32 cellular contexts compared by ENCODE assay signal in genomic region chr15:100189849-100190248, GRCh38.
DNase-seq lines count a peak whose midpoint lies in the region; ATAC-seq and TF ChIP-seq lines count a peak whose summit lies in the region.
"Had no signal": no experiment of that assay in that cellular context is flagged by ENCODE, and none has a peak within 500 bp of the region (broad histone marks: within the 10 kb centered on the region; RNA-seq: fewer than 3 reads in every experiment).

No MANE protein-coding gene starts in this region.

- peaks cover under 1% of the 10 kb centered on the region for H3K36me3 Mint-ChIP-seq in activated CD8-positive, alpha-beta memory T cell treated with anti-CD3 and anti-CD28 coated beads, Interleukin-2, amount 10 ng/mL, durations not matched to agents 7 days and 5 days
- no peaks in the 10 kb centered on the region for H3K36me3 Mint-ChIP-seq in endodermal cell (ENCODE audit: low read depth)
- no peaks in the 10 kb centered on the region for H3K36me3 Mint-ChIP-seq in CD14-positive monocyte
- H3K36me3 Mint-ChIP-seq: activated naive CD4-positive, alpha-beta T cell treated with anti-CD3 and anti-CD28 coated beads, Interleukin-2, amount 50 U/mL, for 72 hours; immature natural killer cell; naive B cell had no signal

- H3K27ac Mint-ChIP-seq in activated CD8-positive, alpha-beta memory T cell treated with anti-CD3 and anti-CD28 coated beads, Interleukin-2, amount 10 ng/mL, durations not matched to agents 7 days and 5 days, result no peak overlapping the region
- H3K27ac Mint-ChIP-seq in endodermal cell (no peak overlapping the region), CD14-positive monocyte (peak overlapping the region in 1 of 7 donors; percentile 2)
- H3K27ac Mint-ChIP-seq: activated naive CD4-positive, alpha-beta T cell treated with anti-CD3 and anti-CD28 coated beads, Interleukin-2, amount 50 U/mL, for 72 hours; activated T-helper 17 cell treated with anti-CD3 and anti-CD28 coated beads, Interleukin-2, amount 50 U/mL, for 72 hours; immature natural killer cell; naive B cell; progenitor cell of endocrine pancreas had no signal

- no peaks in the 10 kb centered on the region for H3K9me3 Mint-ChIP-seq in activated CD8-positive, alpha-beta memory T cell treated with anti-CD3 and anti-CD28 coated beads, Interleukin-2, amount 10 ng/mL, durations not matched to agents 7 days and 5 days (ENCODE audit: low read depth)
- H3K9me3 Mint-ChIP-seq in endodermal cell (no peaks in the 10 kb centered on the region), CD14-positive monocyte (peaks cover 2 to 15% (median 8%) of the 10 kb centered on the region in 7 donors)
- H3K9me3 Mint-ChIP-seq: activated naive CD4-positive, alpha-beta T cell treated with anti-CD3 and anti-CD28 coated beads, Interleukin-2, amount 50 U/mL, for 72 hours; activated T-helper 17 cell treated with anti-CD3 and anti-CD28 coated beads, Interleukin-2, amount 50 U/mL, for 72 hours had no signal

- no peak overlapping the region for H2BK120ac ChIP-seq in mesenchymal stem cell (ENCODE audit: low read depth, low read length)

- H3K18ac ChIP-seq in mesenchymal stem cell (ENCODE audit: low read depth in 1 of 2, low read length in 2 of 2), result no peak overlapping the region

- H3K36me3 ChIP-seq in endodermal cell (ENCODE audit: control insufficient read depth, insufficient read depth, low read length) (no peaks in the 10 kb centered on the region), spleen (no peaks in the 10 kb centered on the region), mesenchymal stem cell (ENCODE audit: control insufficient read depth in 1 of 2, insufficient read depth in 2 of 2, low read depth in 1 of 2, low read length in 2 of 2) (no peaks in the 10 kb centered on the region)
- H3K36me3 ChIP-seq: ascending aorta, gastroesophageal sphincter, left lung, neutrophil, thoracic aorta, uterus had no signal

- no peaks in the 10 kb centered on the region for H3K79me1 ChIP-seq in mesenchymal stem cell (replicated peaks; ENCODE audit: low read length, poor library complexity, severe bottlenecking)

- ATAC-seq in activated CD8-positive, alpha-beta memory T cell treated with anti-CD3 and anti-CD28 coated beads, Interleukin-2, amount 10 ng/mL, durations not matched to agents 7 days and 5 days, result no peak
- ATAC-seq: activated T-helper 17 cell treated with anti-CD3 and anti-CD28 coated beads, Interleukin-2, amount 50 U/mL, for 72 hours; gastroesophageal sphincter; left lung had no signal

- WGBS in endodermal cell (ENCODE audit: insufficient coverage in 1 of 2, insufficient read length in 1 of 2), 2 experiments, result 83 to 86% methylated on average over 4 of the region's 4 CpGs
- 81 to 89% (median 83%) methylated on average over 4 of the region's 4 CpGs for WGBS in spleen, 5 donors
- WGBS in mesenchymal stem cell, result 74% methylated on average over 4 of the region's 4 CpGs

- H3K4me1 ChIP-seq in endodermal cell (ENCODE audit: control insufficient read depth, insufficient read depth, low read length) (no peaks in the 10 kb centered on the region), spleen (no peaks in the 10 kb centered on the region), mesenchymal stem cell (ENCODE audit: control insufficient read depth, insufficient read depth, low read depth, low read length) (no peaks in the 10 kb centered on the region)
- H3K4me1 ChIP-seq: A549, ascending aorta, left lung, uterus had no signal

- H3K4ac ChIP-seq in mesenchymal stem cell (ENCODE audit: low read depth in 1 of 2, low read length in 2 of 2), result no peak overlapping the region

- H3K4me3 Mint-ChIP-seq in activated CD8-positive, alpha-beta memory T cell treated with anti-CD3 and anti-CD28 coated beads, Interleukin-2, amount 10 ng/mL, durations not matched to agents 7 days and 5 days, result no peak overlapping the region
- no peak overlapping the region for H3K4me3 Mint-ChIP-seq in endodermal cell
- no peak overlapping the region for H3K4me3 Mint-ChIP-seq in CD14-positive monocyte
- H3K4me3 Mint-ChIP-seq: activated T-helper 17 cell treated with anti-CD3 and anti-CD28 coated beads, Interleukin-2, amount 50 U/mL, for 72 hours; immature natural killer cell had no signal

- no peak overlapping the region for H4K91ac ChIP-seq in mesenchymal stem cell (ENCODE audit: low read length)

- H4K8ac ChIP-seq in mesenchymal stem cell (ENCODE audit: low read length), result no peak overlapping the region

- CTCF ChIA-PET in activated CD8-positive, alpha-beta memory T cell treated with anti-CD3 and anti-CD28 coated beads, Interleukin-2, amount 10 ng/mL, durations not matched to agents 7 days and 5 days (lab: Charles Lee), result no interaction called here

- H3K27me3 ChIP-seq in endodermal cell (ENCODE audit: control insufficient read depth, insufficient read depth, low read length, poor library complexity, severe bottlenecking), result no peaks in the 10 kb centered on the region
- no peaks in the 10 kb centered on the region for H3K27me3 ChIP-seq in spleen (replicated peaks in 1 of 7)
- peaks cover 0 to 3% of the 10 kb centered on the region in 2 experiments for H3K27me3 ChIP-seq in mesenchymal stem cell (ENCODE audit: control insufficient read depth in 1 of 2, insufficient read depth in 1 of 2, low read length in 2 of 2)
- H3K27me3 ChIP-seq: ascending aorta, gastroesophageal sphincter, left lung, neutrophil, uterus had no signal

- no peak overlapping the region for H2BK5ac ChIP-seq in mesenchymal stem cell (ENCODE audit: low read depth, low read length, poor library complexity, severe bottlenecking)

- H3K14ac ChIP-seq in mesenchymal stem cell (ENCODE audit: low read length in 2 of 2), result no peak overlapping the region

- no peak overlapping the region for H3K23ac ChIP-seq in mesenchymal stem cell (ENCODE audit: low read length in 2 of 2)

- no peaks in the 10 kb centered on the region for H3K4me1 Mint-ChIP-seq in activated CD8-positive, alpha-beta memory T cell treated with anti-CD3 and anti-CD28 coated beads, Interleukin-2, amount 10 ng/mL, durations not matched to agents 7 days and 5 days
- H3K4me1 Mint-ChIP-seq in endodermal cell (peaks cover 9% of the 10 kb centered on the region), CD14-positive monocyte (no peaks in the 10 kb centered on the region)
- H3K4me1 Mint-ChIP-seq: activated T-helper 17 cell treated with anti-CD3 and anti-CD28 coated beads, Interleukin-2, amount 50 U/mL, for 72 hours; immature natural killer cell had no signal

- DNase-seq in activated CD8-positive, alpha-beta memory T cell treated with anti-CD3 and anti-CD28 coated beads, Interleukin-2, amount 50 U/mL, for 48 hours, result peak; percentile 40
- DNase-seq in activated CD8-positive, alpha-beta memory T cell treated with anti-CD3 and anti-CD28 coated beads, Interleukin-2, amount 10 ng/mL, durations not matched to agents 7 days and 5 days, result no peak
- DNase-seq in NB4 (ENCODE audit: low read depth) (peak; percentile 40), endodermal cell (peak; percentile 13), spleen (peak; percentile 19), erythroblast (lab: John Stamatoyannopoulos, UW) (no peak), mesenchymal stem cell (no peak), CD14-positive monocyte (ENCODE audit: low spot score) (no peak)
- DNase-seq: activated CD4-positive, alpha-beta T cell treated with anti-CD3 and anti-CD28 coated beads for 48 hours; AML-193; dermis blood vessel endothelial cell; DMS153; GDM1; H7; hypothalamus; immature natural killer cell; left lung; naive B cell; NCI-H1092 treated with DMSO at 0.1 percent for 48 hours; NCI-H1930; NCI-H2227 treated with DMSO at 0.1 percent for 48 hours; SHP77; stimulated activated naive CD4-positive, alpha-beta T cell treated with Interleukin-2 at 50 U/mL for 16 hours; uterus had no signal

- no peak overlapping the region for H3K27ac ChIP-seq in endodermal cell (ENCODE audit: low read depth, low read length)
- no peak overlapping the region for H3K27ac ChIP-seq in spleen
- no peak overlapping the region for H3K27ac ChIP-seq in mesenchymal stem cell (ENCODE audit: low read length, poor library complexity, severe bottlenecking)
- H3K27ac ChIP-seq: A549, ascending aorta, gastroesophageal sphincter, left lung, neutrophil, thoracic aorta, uterus had no signal

- no peak overlapping the region for H3K9ac ChIP-seq in endodermal cell (ENCODE audit: extremely low read depth, low read length, poor library complexity, severe bottlenecking)
- no peak overlapping the region for H3K9ac ChIP-seq in mesenchymal stem cell (ENCODE audit: low read length)

- no peak overlapping the region for H3K4me3 ChIP-seq in NB4 (ENCODE audit: low read depth, low read length)
- no peak overlapping the region for H3K4me3 ChIP-seq in endodermal cell (ENCODE audit: low read length)
- H3K4me3 ChIP-seq in spleen, result no peak overlapping the region
- H3K4me3 ChIP-seq in mesenchymal stem cell (ENCODE audit: insufficient read depth in 1 of 2, low read depth in 1 of 2, low read length in 2 of 2), result no peak overlapping the region
- H3K4me3 ChIP-seq: A549, ascending aorta, gastroesophageal sphincter, left lung, thoracic aorta, uterus had no signal

- no peak for TF ChIP-seq POLR2A in NB4 (IDR thresholded peaks at IDR 0.05; ENCODE audit: extremely low read depth, insufficient read length)
- no peak for TF ChIP-seq POLR2A in spleen (IDR thresholded peaks at IDR 0.05)
- TF ChIP-seq POLR2A in erythroblast (IDR thresholded peaks at IDR 0.05; ENCODE audit: low read length), result no peak

- no peaks in the 10 kb centered on the region for H3K9me3 ChIP-seq in endodermal cell (ENCODE audit: control insufficient read depth, low read length)
- H3K9me3 ChIP-seq in spleen, result no peaks in the 10 kb centered on the region
- peaks cover 5% of the 10 kb centered on the region for H3K9me3 ChIP-seq in mesenchymal stem cell (ENCODE audit: control insufficient read depth, low read length)
- H3K9me3 ChIP-seq: ascending aorta, gastroesophageal sphincter, left lung, neutrophil, thoracic aorta, uterus had no signal

- no peak overlapping the region for H3K4me2 ChIP-seq in mesenchymal stem cell (ENCODE audit: low read length, poor library complexity, severe bottlenecking)
- H3K4me2 ChIP-seq: A549 had no signal

- H2AFZ ChIP-seq in mesenchymal stem cell (ENCODE audit: low read depth, low read length), result no peak overlapping the region

- intact Hi-C loops in spleen (cut with DNase I; ENCODE audit: low total_unique reads) (no loop called here), CD14-positive monocyte (cut with micrococcal nuclease) (no loop called here)

- H2AK5ac ChIP-seq in mesenchymal stem cell (ENCODE audit: low read length, severe bottlenecking), result no peak overlapping the region

- no peak overlapping the region for H2BK15ac ChIP-seq in mesenchymal stem cell (ENCODE audit: low read depth, poor library complexity, severe bottlenecking)

- TF ChIP-seq CTCF in NB4 (IDR thresholded peaks at IDR 0.05; ENCODE audit: low read depth, low read length), result no peak
- TF ChIP-seq CTCF in endodermal cell (conservative IDR thresholded peaks at IDR 0.05), result no peak
- TF ChIP-seq CTCF in spleen (IDR thresholded peaks at IDR 0.05 in 8 of 11, conservative IDR thresholded peaks at IDR 0.05 in 3 of 11), result no peak
- TF ChIP-seq CTCF in CD14-positive monocyte (IDR thresholded peaks at IDR 0.05), result no peak

- peaks cover 2% of the 10 kb centered on the region for H3K27me3 Mint-ChIP-seq in activated CD8-positive, alpha-beta memory T cell treated with anti-CD3 and anti-CD28 coated beads, Interleukin-2, amount 10 ng/mL, durations not matched to agents 7 days and 5 days
- H3K27me3 Mint-ChIP-seq in endodermal cell (ENCODE audit: insufficient read depth) (no peaks in the 10 kb centered on the region), CD14-positive monocyte (ENCODE audit: low read depth in 3 of 3) (peaks cover 0 to 6% (median 3%) of the 10 kb centered on the region in 3 donors)
- H3K27me3 Mint-ChIP-seq: activated T-helper 17 cell treated with anti-CD3 and anti-CD28 coated beads, Interleukin-2, amount 50 U/mL, for 72 hours had no signal

- no peak overlapping the region for H2BK12ac ChIP-seq in mesenchymal stem cell (ENCODE audit: low read length in 2 of 2)

Comparison
In these comparisons a context has a peak if more than half of its experiments do, and no peak if none do; other contexts are left out.
1. DNase-seq: peak in activated CD8-positive, alpha-beta memory T cell treated with anti-CD3 and anti-CD28 coated beads, Interleukin-2, amount 50 U/mL, for 48 hours (single experiment), NB4 (single experiment), endodermal cell (single experiment) and spleen (single experiment); none in activated CD8-positive, alpha-beta memory T cell treated with anti-CD3 and anti-CD28 coated beads, Interleukin-2, amount 10 ng/mL, durations not matched to agents 7 days and 5 days (single experiment), erythroblast (0 of 2), mesenchymal stem cell (single experiment) and CD14-positive monocyte (single experiment).